ENCODE assay signal across 26 cellular contexts in the genomic region with DNA sequence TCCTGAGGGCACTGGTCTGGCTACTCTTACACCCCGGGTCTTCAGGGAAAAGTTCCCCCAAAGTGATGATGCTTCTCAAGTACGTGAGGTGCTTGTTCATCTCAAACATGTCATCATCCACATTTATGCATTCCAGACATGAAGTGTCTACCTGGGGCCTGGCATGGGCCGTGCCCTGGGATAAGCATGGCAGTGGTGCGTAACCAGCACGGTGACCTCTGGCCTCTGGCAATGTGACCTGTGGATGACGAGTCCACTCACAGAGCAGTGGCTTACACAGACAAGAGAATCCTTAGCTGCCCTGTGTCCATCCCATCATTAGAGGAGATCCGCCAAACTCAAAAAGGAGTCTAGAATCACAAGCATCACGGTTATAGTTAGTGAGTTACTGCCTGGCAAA.
"Had no signal": no experiment of that assay in that cellular context is flagged by ENCODE, and none has a peak within 500 bp of the region (broad histone marks: within the 10 kb centered on the region; RNA-seq: fewer than 3 reads in every experiment).

No MANE protein-coding gene starts in this region.

- H3K27me3 Mint-ChIP-seq: progenitor cell of endocrine pancreas, type B pancreatic cell had no signal

- ATAC-seq: heart right ventricle; left cardiac atrium; left lung; lower lobe of right lung; natural killer cell; right lobe of liver; stimulated activated effector memory CD8-positive, alpha-beta T cell treated with anti-CD3 and anti-CD28 coated beads, Interleukin-12 subunit alpha, Interleukin-12 subunit beta, amount 100 ng/mL, for 72 hours had no signal

- H3K27ac ChIP-seq: heart right ventricle, hepatocyte, left lung, lower lobe of right lung, neutrophil, right atrium auricular region, right lobe of liver, suprapubic skin, thoracic aorta, tibial artery, uterus had no signal

- H3K36me3 Mint-ChIP-seq: mesothelial cell of epicardium, naive B cell, natural killer cell, type B pancreatic cell had no signal

- H3K36me3 ChIP-seq: heart right ventricle, left lung, lower lobe of right lung, neutrophil, right atrium auricular region, right lobe of liver, suprapubic skin, thoracic aorta, tibial artery, uterus had no signal

- DNase-seq: heart right ventricle; islet precursor cell; left cardiac atrium; left lung; lower lobe of right lung; mesendoderm; naive B cell; natural killer cell; occipital lobe; right lobe of liver; stimulated activated CD4-positive, alpha-beta T cell treated with anti-CD3 and anti-CD28 coated beads, Interleukin-2, amount 100 ng/mL, for 24 hours; stimulated activated CD4-positive, alpha-beta T cell treated with anti-CD3 and anti-CD28 coated beads, Interleukin-4, amount 100 ng/mL, for 24 hours; stimulated activated naive CD4-positive, alpha-beta T cell; tibial artery; uterus had no signal

- H3K4me3 ChIP-seq: heart right ventricle, hepatocyte, left lung, lower lobe of right lung, right atrium auricular region, right lobe of liver, smooth muscle cell, suprapubic skin, thoracic aorta, tibial artery, uterus had no signal

- H3K4me1 Mint-ChIP-seq: natural killer cell; stimulated activated effector memory CD8-positive, alpha-beta T cell treated with anti-CD3 and anti-CD28 coated beads, Interleukin-12 subunit alpha, Interleukin-12 subunit beta, amount 100 ng/mL, for 72 hours had no signal

- H3K4me1 ChIP-seq: uterus had no signal

- H2AFZ ChIP-seq: hepatocyte had no signal

- H3K79me2 ChIP-seq: hepatocyte had no signal

- H3K9me3 Mint-ChIP-seq: natural killer cell; stimulated activated effector memory CD8-positive, alpha-beta T cell treated with anti-CD3 and anti-CD28 coated beads, Interleukin-12 subunit alpha, Interleukin-12 subunit beta, amount 100 ng/mL, for 72 hours had no signal

- H3K27me3 ChIP-seq: hepatocyte, left lung, neutrophil, right atrium auricular region, right lobe of liver, suprapubic skin, uterus had no signal

- H3K27ac Mint-ChIP-seq: mesothelial cell of epicardium; naive B cell; natural killer cell; progenitor cell of endocrine pancreas; stimulated activated effector memory CD8-positive, alpha-beta T cell treated with anti-CD3 and anti-CD28 coated beads, Interleukin-12 subunit alpha, Interleukin-12 subunit beta, amount 100 ng/mL, for 72 hours; stimulated activated naive CD8-positive, alpha-beta T cell treated with anti-CD3 and anti-CD28 coated beads, Interleukin-15, Interleukin-2, amounts not matched to agents 100 ng/mL and 50 ng/mL, for 24 hours had no signal

- H3K4me3 Mint-ChIP-seq: mesothelial cell of epicardium; naive B cell; natural killer cell; stimulated activated effector memory CD8-positive, alpha-beta T cell treated with anti-CD3 and anti-CD28 coated beads, Interleukin-12 subunit alpha, Interleukin-12 subunit beta, amount 100 ng/mL, for 72 hours; stimulated activated naive CD8-positive, alpha-beta T cell treated with anti-CD3 and anti-CD28 coated beads, Interleukin-15, Interleukin-2, amounts not matched to agents 100 ng/mL and 50 ng/mL, for 24 hours; type B pancreatic cell had no signal

- H3K9me3 ChIP-seq: heart right ventricle, left lung, lower lobe of right lung, neutrophil, right atrium auricular region, right lobe of liver, suprapubic skin, thoracic aorta, tibial artery, uterus had no signal

- H3K4me2 ChIP-seq: hepatocyte, smooth muscle cell had no signal
